10 cellular contexts compared by ENCODE assay signal in the genomic region with DNA sequence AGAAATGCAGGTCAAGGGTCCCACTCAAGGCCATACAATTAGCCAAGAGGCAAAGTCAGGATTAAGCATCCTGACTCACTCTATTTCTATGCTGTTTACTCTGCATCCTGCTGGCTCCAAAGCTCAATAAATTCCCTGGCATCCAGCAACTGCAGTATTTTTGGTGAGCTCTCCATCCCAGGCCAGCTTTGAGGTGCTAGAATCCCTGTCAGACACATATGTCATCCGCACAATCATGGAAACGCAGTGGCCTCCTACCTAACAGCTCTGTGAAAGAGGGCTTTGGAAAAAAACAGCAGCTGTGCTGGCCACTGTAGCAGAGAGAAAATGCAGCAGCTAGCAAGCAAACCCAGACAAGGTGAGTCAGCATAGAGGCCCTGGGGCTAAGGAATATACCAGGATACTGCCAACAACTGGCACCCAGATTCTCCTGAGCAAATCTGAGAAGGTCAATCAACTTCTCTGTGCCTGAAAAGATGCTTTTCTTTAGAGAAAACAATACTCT. TPM values are rescaled to one million over a fixed set of nuclear protein-coding genes. Genes with fewer than 3 reads are reported as not detected.
DNase-seq lines count a peak whose midpoint lies in the region; ATAC-seq lines count a peak whose summit lies in the region.
"Had no signal": no experiment of that assay in that cellular context is flagged by ENCODE, and none has a peak within 500 bp of the region (broad histone marks: within the 10 kb centered on the region; RNA-seq: fewer than 3 reads in every experiment).

No MANE protein-coding gene starts in this region.

- CTCF ChIA-PET in naive thymus-derived CD4-positive, alpha-beta T cell (lab: Charles Lee) = interaction anchor here (5.7 kb wide), 1 partner anchor 114 kb away, joined by 85 read pairs; no protein-coding TSS in a partner anchor

- intact Hi-C loops in left cardiac atrium (cut with DNase I) (loop anchor here (2.0 to 10.0 kb wide), 5 partner anchors 82 to 332 kb away; a partner anchor contains a TSS), Right ventricle myocardium superior (cut with DNase I) (loop anchor here (5.0 kb wide), 1 partner anchor 116 kb away; no protein-coding TSS in a partner anchor)
- intact Hi-C loops in naive thymus-derived CD4-positive, alpha-beta T cell (cut with micrococcal nuclease) = no loop called here

- H3K27ac ChIP-seq in temporal lobe (ENCODE audit: low read depth, low read length) = peak overlapping the region; percentile 58
- H3K27ac ChIP-seq in naive thymus-derived CD4-positive, alpha-beta T cell (ENCODE audit: low read depth, low read length) = no peak overlapping the region
- H3K27ac ChIP-seq: body of pancreas, heart left ventricle had no signal

- H3K4me1 Mint-ChIP-seq in naive thymus-derived CD4-positive, alpha-beta T cell = no peaks in the 10 kb centered on the region

- H3K4me3 ChIP-seq in naive thymus-derived CD4-positive, alpha-beta T cell (ENCODE audit: low read length) = no peak overlapping the region
- H3K4me3 ChIP-seq: body of pancreas, heart left ventricle had no signal

- ATAC-seq in left cardiac atrium (peak; percentile 70 to 87), Right ventricle myocardium superior (ENCODE audit: poor library complexity) (no peak), HG03565 (IDR thresholded peaks at IDR 0.05; ENCODE audit: unreplicated experiment) (no peak)
- ATAC-seq in naive thymus-derived CD4-positive, alpha-beta T cell = no peak
- ATAC-seq: body of pancreas had no signal

- DNase-seq in left cardiac atrium = peak; percentile 19
- no peak for DNase-seq in Right ventricle myocardium superior
- peak; percentile 67 for DNase-seq in T1000 (lab: John Stamatoyannopoulos, UW)
- peak; percentile 61 for DNase-seq in fibroblast of peridontal ligament (ENCODE audit: extremely low read depth)
- DNase-seq in naive thymus-derived CD4-positive, alpha-beta T cell = no peak
- no peak for DNase-seq in COR-L47 (lab: John Stamatoyannopoulos, UW)
- DNase-seq: heart left ventricle had no signal

- no peak overlapping the region for H3K4me3 Mint-ChIP-seq in naive thymus-derived CD4-positive, alpha-beta T cell

- H3K9me3 ChIP-seq in naive thymus-derived CD4-positive, alpha-beta T cell (ENCODE audit: control insufficient read depth in 2 of 3, low read length in 3 of 3) = no peaks in the 10 kb centered on the region
- H3K9me3 ChIP-seq: body of pancreas, heart left ventricle had no signal

- H3K4me1 ChIP-seq in naive thymus-derived CD4-positive, alpha-beta T cell (ENCODE audit: control insufficient read depth in 2 of 2, insufficient read depth in 2 of 2, low read length in 2 of 2) = no peaks in the 10 kb centered on the region
- H3K4me1 ChIP-seq: heart left ventricle had no signal

- peaks cover 0 to 30% (median 6%) of the 10 kb centered on the region in 5 donors for H3K27me3 Mint-ChIP-seq in naive thymus-derived CD4-positive, alpha-beta T cell

- POLR2A ChIA-PET in naive thymus-derived CD4-positive, alpha-beta T cell (lab: Charles Lee) = no interaction called here

- no peaks in the 10 kb centered on the region for H3K36me3 Mint-ChIP-seq in naive thymus-derived CD4-positive, alpha-beta T cell

- no peaks in the 10 kb centered on the region for H3K27me3 ChIP-seq in naive thymus-derived CD4-positive, alpha-beta T cell (ENCODE audit: control insufficient read depth in 2 of 2, insufficient read depth in 2 of 2, low read length in 2 of 2)
- H3K27me3 ChIP-seq: body of pancreas, heart left ventricle had no signal

- H3K36me3 ChIP-seq in naive thymus-derived CD4-positive, alpha-beta T cell (ENCODE audit: control insufficient read depth in 2 of 3, insufficient read depth in 3 of 3, low read length in 3 of 3) = no peaks in the 10 kb centered on the region
- H3K36me3 ChIP-seq: heart left ventricle had no signal

- H3K9me3 Mint-ChIP-seq in naive thymus-derived CD4-positive, alpha-beta T cell = peaks cover 0 to 4% (median 0%) of the 10 kb centered on the region in 11 donors

- H3K27ac Mint-ChIP-seq in naive thymus-derived CD4-positive, alpha-beta T cell = no peak overlapping the region

RNA-seq across cellular contexts. Expression of a gene that starts 58.4 kb away (rescaled TPM):
- total RNA-seq in left cardiac atrium (1 to 10 TPM; 2.3 to 2.5 TPM), Right ventricle myocardium superior (0.73 TPM), temporal lobe (2.5 TPM)
- total RNA-seq in naive thymus-derived CD4-positive, alpha-beta T cell = 1 to 10 TPM; 1.5 to 6.7 (median 2.9) TPM
- polyA plus RNA-seq in naive thymus-derived CD4-positive, alpha-beta T cell = 1 to 10 TPM; 6.9 to 8.9 TPM

Comparison
In these comparisons a context has a peak if more than half of its experiments do, and no peak if none do; other contexts are left out.
1. ATAC-seq: peak in left cardiac atrium (2 of 2); none in Right ventricle myocardium superior (single experiment), HG03565 (single experiment) and naive thymus-derived CD4-positive, alpha-beta T cell (single experiment).
2. DNase-seq: peak in left cardiac atrium (single experiment), T1000 (single experiment) and fibroblast of peridontal ligament (single experiment); none in Right ventricle myocardium superior (single experiment), naive thymus-derived CD4-positive, alpha-beta T cell (0 of 9) and COR-L47 (single experiment).
3. intact Hi-C loops: an anchor here in left cardiac atrium (2.0 to 10.0 kb wide) and Right ventricle myocardium superior (5.0 kb wide); none called in naive thymus-derived CD4-positive, alpha-beta T cell.